ENCODE assay signal across 1 cellular context in the genomic region with DNA sequence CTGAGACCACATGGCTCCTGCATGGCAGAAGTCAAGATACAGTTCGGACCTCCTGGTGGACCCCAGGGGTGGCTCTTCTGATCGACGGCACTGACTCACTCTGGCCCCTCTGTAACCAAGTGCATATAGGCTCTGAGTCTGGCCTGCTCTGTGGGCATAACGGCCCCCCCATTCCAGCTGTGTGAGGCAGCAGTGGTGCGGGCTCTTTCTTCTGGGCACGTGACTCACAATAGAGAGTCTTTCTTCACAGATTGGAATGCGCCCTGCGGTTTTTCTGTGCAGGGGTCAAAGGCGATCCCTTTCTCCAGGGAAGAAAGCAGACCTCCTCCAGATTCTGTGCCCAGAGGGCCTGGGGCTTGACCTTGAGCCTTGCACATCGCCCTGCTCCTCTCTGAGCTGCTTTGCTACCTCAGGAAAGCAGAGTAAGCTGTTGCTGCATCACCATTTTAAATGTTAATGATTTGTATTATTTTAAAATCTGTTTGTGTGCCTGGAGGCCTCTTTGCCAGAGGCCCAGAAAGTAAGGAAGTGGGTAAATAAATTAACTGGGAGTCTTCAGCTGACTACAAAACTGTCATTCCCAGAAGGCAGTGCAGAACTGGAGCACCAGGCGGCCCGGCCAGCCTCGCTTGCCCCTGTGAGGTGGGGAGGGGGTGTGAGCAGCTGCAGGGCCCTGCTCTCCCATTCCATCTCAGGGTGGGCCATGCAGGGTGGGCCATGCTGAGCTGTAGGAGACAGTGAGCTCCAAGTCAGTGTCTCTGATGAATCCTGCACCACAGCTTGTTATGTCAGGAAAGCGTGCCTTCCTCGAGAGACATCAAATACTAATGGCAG.
TF ChIP-seq lines count a peak whose summit lies in the region.

No MANE protein-coding gene starts in this region.

TF ChIP-seq in HepG2, 621 proteins besides CTCF, POLR2A, EP300 and RAD21 (continued from another document and continues in another):
- TF ChIP-seq BHLHE40 (IDR thresholded peaks at IDR 0.05; ENCODE audit: low read length) (peak; percentile 97), ZNF788 (CRISPR knock-in tag; IDR thresholded peaks at IDR 0.05; ENCODE audit: borderline replicate concordance) (0 out of 2 replicates have a peak, but pooled peaks have one; percentile 41), TFAP4 (IDR thresholded peaks at IDR 0.05; ENCODE audit: borderline replicate concordance, low read depth) (peak; percentile 78; the same call in 1 of the 2 replicates), THRA (CRISPR knock-in tag; IDR thresholded peaks at IDR 0.05; ENCODE audit: borderline replicate concordance) (peak; percentile 59; the same call in 1 of the 2 replicates), ZNF331 (CRISPR knock-in tag; IDR thresholded peaks at IDR 0.05) (peak; percentile 68; the same call in 1 of the 2 replicates), SOX5 (CRISPR knock-in tag; IDR thresholded peaks at IDR 0.05; ENCODE audit: borderline replicate concordance) (peak; percentile 94), SETDB1 (CRISPR knock-in tag; IDR thresholded peaks at IDR 0.05; ENCODE audit: borderline replicate concordance) (no peak), TFE3 (CRISPR knock-in tag; IDR thresholded peaks at IDR 0.05) (peak; percentile 80), THAP11 (CRISPR knock-in tag; IDR thresholded peaks at IDR 0.05) (peak; percentile 39; the same call in 1 of the 2 replicates), ZNF230 (CRISPR knock-in tag; IDR thresholded peaks at IDR 0.05) (0 out of 2 replicates have a peak, but pooled peaks have one; percentile 47), NCOR1 (IDR thresholded peaks at IDR 0.05; ENCODE audit: borderline replicate concordance, low read length) (peak; percentile 31; the same call in 1 of the 2 replicates), CCAR2 (optimal IDR thresholded peaks at IDR 0.05; ENCODE audit: low read depth, low read length) (no peak), RFXAP (CRISPR knock-in tag; IDR thresholded peaks at IDR 0.05; ENCODE audit: borderline replicate concordance) (peak; percentile 17; the same call in 1 of the 2 replicates), ZNF577 (CRISPR knock-in tag; IDR thresholded peaks at IDR 0.05; ENCODE audit: borderline replicate concordance, low read depth) (no peak), ZNF33A (CRISPR knock-in tag; IDR thresholded peaks at IDR 0.05; ENCODE audit: borderline replicate concordance) (no peak), HOXA3 (CRISPR knock-in tag; IDR thresholded peaks at IDR 0.05) (peak; percentile 42; the same call in 1 of the 2 replicates), MLX (CRISPR knock-in tag; IDR thresholded peaks at IDR 0.05) (no peak), ZBTB40 (IDR thresholded peaks at IDR 0.05) (no peak), ZBTB40 (CRISPR knock-in tag; IDR thresholded peaks at IDR 0.05) (no peak), ZNF746 (CRISPR knock-in tag; IDR thresholded peaks at IDR 0.05) (0 out of 2 replicates have a peak, but pooled peaks have one; percentile 49), MATR3 (CRISPR knock-in tag; IDR thresholded peaks at IDR 0.05) (no peak), FOXA1 (IDR thresholded peaks at IDR 0.05) (no peak), FOXA1 (CRISPR knock-in tag; IDR thresholded peaks at IDR 0.05) (0 out of 2 replicates have a peak, but pooled peaks have one; percentile 24), GTF2F1 (IDR thresholded peaks at IDR 0.05; ENCODE audit: low read length) (no peak), ZNF749 (CRISPR knock-in tag; IDR thresholded peaks at IDR 0.05; ENCODE audit: borderline replicate concordance) (0 out of 2 replicates have a peak, but pooled peaks have one; percentile 47), GFI1 (CRISPR knock-in tag; IDR thresholded peaks at IDR 0.05; ENCODE audit: borderline replicate concordance) (peak; percentile 55; the same call in 1 of the 2 replicates), ATM (IDR thresholded peaks at IDR 0.05; ENCODE audit: borderline replicate concordance) (no peak), GABPA (IDR thresholded peaks at IDR 0.05; ENCODE audit: low read depth, low read length) (no peak), GABPA (CRISPR knock-in tag; IDR thresholded peaks at IDR 0.05; ENCODE audit: low read depth) (no peak)
- TF ChIP-seq, protein P1, sequence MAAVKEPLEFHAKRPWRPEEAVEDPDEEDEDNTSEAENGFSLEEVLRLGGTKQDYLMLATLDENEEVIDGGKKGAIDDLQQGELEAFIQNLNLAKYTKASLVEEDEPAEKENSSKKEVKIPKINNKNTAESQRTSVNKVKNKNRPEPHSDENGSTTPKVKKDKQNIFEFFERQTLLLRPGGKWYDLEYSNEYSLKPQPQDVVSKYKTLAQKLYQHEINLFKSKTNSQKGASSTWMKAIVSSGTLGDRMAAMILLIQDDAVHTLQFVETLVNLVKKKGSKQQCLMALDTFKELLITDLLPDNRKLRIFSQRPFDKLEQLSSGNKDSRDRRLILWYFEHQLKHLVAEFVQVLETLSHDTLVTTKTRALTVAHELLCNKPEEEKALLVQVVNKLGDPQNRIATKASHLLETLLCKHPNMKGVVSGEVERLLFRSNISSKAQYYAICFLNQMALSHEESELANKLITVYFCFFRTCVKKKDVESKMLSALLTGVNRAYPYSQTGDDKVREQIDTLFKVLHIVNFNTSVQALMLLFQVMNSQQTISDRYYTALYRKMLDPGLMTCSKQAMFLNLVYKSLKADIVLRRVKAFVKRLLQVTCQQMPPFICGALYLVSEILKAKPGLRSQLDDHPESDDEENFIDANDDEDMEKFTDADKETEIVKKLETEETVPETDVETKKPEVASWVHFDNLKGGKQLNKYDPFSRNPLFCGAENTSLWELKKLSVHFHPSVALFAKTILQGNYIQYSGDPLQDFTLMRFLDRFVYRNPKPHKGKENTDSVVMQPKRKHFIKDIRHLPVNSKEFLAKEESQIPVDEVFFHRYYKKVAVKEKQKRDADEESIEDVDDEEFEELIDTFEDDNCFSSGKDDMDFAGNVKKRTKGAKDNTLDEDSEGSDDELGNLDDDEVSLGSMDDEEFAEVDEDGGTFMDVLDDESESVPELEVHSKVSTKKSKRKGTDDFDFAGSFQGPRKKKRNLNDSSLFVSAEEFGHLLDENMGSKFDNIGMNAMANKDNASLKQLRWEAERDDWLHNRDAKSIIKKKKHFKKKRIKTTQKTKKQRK (IDR thresholded peaks at IDR 0.05; ENCODE audit: low read length): no peak
- TF ChIP-seq, protein P2, sequence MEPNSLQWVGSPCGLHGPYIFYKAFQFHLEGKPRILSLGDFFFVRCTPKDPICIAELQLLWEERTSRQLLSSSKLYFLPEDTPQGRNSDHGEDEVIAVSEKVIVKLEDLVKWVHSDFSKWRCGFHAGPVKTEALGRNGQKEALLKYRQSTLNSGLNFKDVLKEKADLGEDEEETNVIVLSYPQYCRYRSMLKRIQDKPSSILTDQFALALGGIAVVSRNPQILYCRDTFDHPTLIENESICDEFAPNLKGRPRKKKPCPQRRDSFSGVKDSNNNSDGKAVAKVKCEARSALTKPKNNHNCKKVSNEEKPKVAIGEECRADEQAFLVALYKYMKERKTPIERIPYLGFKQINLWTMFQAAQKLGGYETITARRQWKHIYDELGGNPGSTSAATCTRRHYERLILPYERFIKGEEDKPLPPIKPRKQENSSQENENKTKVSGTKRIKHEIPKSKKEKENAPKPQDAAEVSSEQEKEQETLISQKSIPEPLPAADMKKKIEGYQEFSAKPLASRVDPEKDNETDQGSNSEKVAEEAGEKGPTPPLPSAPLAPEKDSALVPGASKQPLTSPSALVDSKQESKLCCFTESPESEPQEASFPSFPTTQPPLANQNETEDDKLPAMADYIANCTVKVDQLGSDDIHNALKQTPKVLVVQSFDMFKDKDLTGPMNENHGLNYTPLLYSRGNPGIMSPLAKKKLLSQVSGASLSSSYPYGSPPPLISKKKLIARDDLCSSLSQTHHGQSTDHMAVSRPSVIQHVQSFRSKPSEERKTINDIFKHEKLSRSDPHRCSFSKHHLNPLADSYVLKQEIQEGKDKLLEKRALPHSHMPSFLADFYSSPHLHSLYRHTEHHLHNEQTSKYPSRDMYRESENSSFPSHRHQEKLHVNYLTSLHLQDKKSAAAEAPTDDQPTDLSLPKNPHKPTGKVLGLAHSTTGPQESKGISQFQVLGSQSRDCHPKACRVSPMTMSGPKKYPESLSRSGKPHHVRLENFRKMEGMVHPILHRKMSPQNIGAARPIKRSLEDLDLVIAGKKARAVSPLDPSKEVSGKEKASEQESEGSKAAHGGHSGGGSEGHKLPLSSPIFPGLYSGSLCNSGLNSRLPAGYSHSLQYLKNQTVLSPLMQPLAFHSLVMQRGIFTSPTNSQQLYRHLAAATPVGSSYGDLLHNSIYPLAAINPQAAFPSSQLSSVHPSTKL (CRISPR knock-in tag; IDR thresholded peaks at IDR 0.05): peak; percentile 76
